8 cellular contexts compared by ENCODE assay signal in the genomic region with DNA sequence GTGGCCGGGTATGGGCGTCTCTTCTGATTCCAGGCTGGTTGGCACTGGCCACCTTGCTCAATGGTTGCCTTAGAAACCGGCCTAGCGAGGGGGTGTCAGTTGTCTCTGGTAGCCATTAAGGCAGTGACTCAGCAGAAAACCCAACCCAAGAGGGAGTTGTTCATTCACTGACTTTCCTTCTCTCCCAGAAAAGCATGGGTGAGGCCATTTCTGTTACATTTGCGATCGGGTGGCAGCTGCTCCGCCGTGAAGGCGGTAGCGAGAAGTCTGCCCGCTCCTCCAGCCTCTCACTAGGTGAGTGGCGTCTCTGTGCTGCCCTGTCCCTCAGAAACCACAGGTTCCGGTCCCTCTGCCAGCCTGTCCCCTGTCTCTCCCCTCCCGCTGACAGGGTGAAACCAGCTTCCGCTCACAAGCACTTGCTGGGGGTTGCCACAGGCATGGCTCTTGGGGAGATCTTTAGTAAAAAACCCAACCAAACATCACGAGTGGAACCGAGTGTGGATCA. TPM values are rescaled to one million over a fixed set of nuclear protein-coding genes. Genes with fewer than 3 reads are reported as not detected.
DNase-seq lines count a peak whose midpoint lies in the region; ATAC-seq lines count a peak whose summit lies in the region.

No MANE protein-coding gene starts in this region.

- H3K36me3 Mint-ChIP-seq in activated naive CD4-positive, alpha-beta T cell treated with anti-CD3 and anti-CD28 coated beads, Interleukin-2, amount 50 U/mL, for 24 hours = peaks cover 1% of the 10 kb centered on the region
- peaks cover 0 to 4% (median 0%) of the 10 kb centered on the region in 3 donors for H3K36me3 Mint-ChIP-seq in immature natural killer cell

- ATAC-seq in HG03439 (IDR thresholded peaks at IDR 0.05; ENCODE audit: unreplicated experiment) = no peak

- peaks cover 17% of the 10 kb centered on the region for H3K4me1 Mint-ChIP-seq in activated naive CD4-positive, alpha-beta T cell treated with anti-CD3 and anti-CD28 coated beads, Interleukin-2, amount 50 U/mL, for 24 hours
- H3K4me1 Mint-ChIP-seq in immature natural killer cell = peaks cover 19 to 23% of the 10 kb centered on the region in 2 donors

- no peaks in the 10 kb centered on the region for H3K9me3 Mint-ChIP-seq in activated naive CD4-positive, alpha-beta T cell treated with anti-CD3 and anti-CD28 coated beads, Interleukin-2, amount 50 U/mL, for 24 hours
- no peaks in the 10 kb centered on the region for H3K9me3 Mint-ChIP-seq in immature natural killer cell

- H3K27ac Mint-ChIP-seq in activated naive CD4-positive, alpha-beta T cell treated with anti-CD3 and anti-CD28 coated beads, Interleukin-2, amount 50 U/mL, for 24 hours = peak overlapping the region; percentile 94
- peak overlapping the region; percentile 66 to 94 (median 89) for H3K27ac Mint-ChIP-seq in immature natural killer cell

- no peaks in the 10 kb centered on the region for H3K27me3 Mint-ChIP-seq in activated naive CD4-positive, alpha-beta T cell treated with anti-CD3 and anti-CD28 coated beads, Interleukin-2, amount 50 U/mL, for 24 hours
- peaks cover 4 to 5% (median 4%) of the 10 kb centered on the region in 3 donors for H3K27me3 Mint-ChIP-seq in immature natural killer cell (ENCODE audit: low read depth in 3 of 3)

- DNase-seq in COLO829 (ENCODE audit: low spot score) (peak; percentile 18), GOT3 (lab: John Stamatoyannopoulos, UW) (peak; percentile 23), NCI-H69 (lab: John Stamatoyannopoulos, UW) (peak; percentile 76), immature natural killer cell (peak; percentile 75 to 80 (median 76)), amniotic stem cell (lab: John Stamatoyannopoulos, UW) (no peak)
- DNase-seq in stimulated activated naive CD4-positive, alpha-beta T cell treated with Interleukin-2 at 50 U/mL for 16 hours (lab: John Stamatoyannopoulos, UW) = peak; percentile 30

- peak overlapping the region; percentile 65 for H3K4me3 Mint-ChIP-seq in activated naive CD4-positive, alpha-beta T cell treated with anti-CD3 and anti-CD28 coated beads, Interleukin-2, amount 50 U/mL, for 24 hours
- peak overlapping the region; percentile 75 to 88 (median 82) for H3K4me3 Mint-ChIP-seq in immature natural killer cell

RNA-seq across cellular contexts. Expression of gene IRAK1, which starts 17.4 kb away (rescaled TPM):
- 10 to 100 TPM; 39.0 to 81.9 (median 46.6) TPM for polyA plus RNA-seq in immature natural killer cell

RNA-seq across cellular contexts. Expression of gene TMEM187, which starts 29.7 kb away (rescaled TPM):
- 10 to 100 TPM in 1 of 3 donors, 1 to 10 TPM in 2; 4.1 to 17.5 (median 5.2) TPM for polyA plus RNA-seq in immature natural killer cell

RNA-seq across cellular contexts. Expression of gene HCFC1, which starts 30.6 kb away (rescaled TPM):
- 10 to 100 TPM in 1 of 3 donors, 1 to 10 TPM in 2; 1.0 to 14.6 (median 2.9) TPM for polyA plus RNA-seq in immature natural killer cell

RNA-seq across cellular contexts. Expression of gene RENBP, which starts 57.8 kb away (rescaled TPM):
- polyA plus RNA-seq in immature natural killer cell = 1 to 10 TPM in 1 of 3 donors, under 1 TPM in 1, not detected in 1; 0.93 to 3.1 TPM
